In the genomic region with DNA sequence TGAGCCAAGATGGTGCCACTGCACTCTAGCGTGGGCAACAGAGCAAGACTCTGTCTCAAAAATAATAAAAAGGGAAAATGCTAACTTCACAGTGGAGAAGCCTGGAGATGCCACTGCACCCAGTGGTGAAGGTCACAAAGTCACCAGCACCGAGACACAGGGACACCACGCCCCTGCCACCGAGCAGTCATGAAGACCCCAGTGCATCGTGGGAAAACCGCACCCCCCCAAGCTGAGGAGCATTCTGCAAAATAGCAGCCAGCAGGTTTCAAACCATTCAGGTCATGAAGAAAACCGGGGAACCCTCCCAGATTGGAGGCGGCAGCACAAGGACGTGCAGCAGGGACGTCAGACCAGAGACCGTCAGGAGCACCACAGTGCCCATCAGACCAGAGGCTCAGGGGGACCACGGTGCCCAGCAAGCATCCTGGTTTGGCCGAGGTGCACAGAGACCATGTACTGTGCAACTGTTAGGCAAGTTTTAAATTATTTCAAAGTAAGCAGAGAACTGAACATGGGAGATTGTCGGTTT, we compare ENCODE assay signal across 21 cellular contexts. TPM values are rescaled to one million over a fixed set of nuclear protein-coding genes. Genes with fewer than 3 reads are reported as not detected.
DNase-seq lines count a peak whose midpoint lies in the region; ATAC-seq, FAIRE-seq and TF ChIP-seq lines count a peak whose summit lies in the region.
"Had no signal": no experiment of that assay in that cellular context is flagged by ENCODE, and none has a peak within 500 bp of the region (broad histone marks: within the 10 kb centered on the region; RNA-seq: fewer than 3 reads in every experiment).

No MANE protein-coding gene starts in this region.

- in situ Hi-C loops in K562 (cut with MboI): no loop called here

- 57% methylated on average over 14 of the region's 14 CpGs for WGBS in K562 (ENCODE audit: insufficient coverage, low coverage, missing lambda C conversion rate)

- TF ChIP-seq POLR2A in K562 (conservative IDR thresholded peaks at IDR 0.05): 0 out of 2 replicates have a peak, but pooled peaks have one; percentile 35

- CTCF ChIA-PET in K562 (lab: Yijun Ruan, JAX; ENCODE audit: low intra/inter-chr PET ratio): no interaction called here

- H2AFZ ChIP-seq in DND-41 (ENCODE audit: low read depth, low read length) (no peak overlapping the region), K562 (ENCODE audit: low read depth, low read length) (no peak overlapping the region), osteoblast (ENCODE audit: low read length) (no peak overlapping the region)

- TF ChIP-seq RAD21 in K562 (CRISPR knock-in tag; conservative IDR thresholded peaks at IDR 0.05 in 1 of 2, IDR thresholded peaks at IDR 0.05 in 1 of 2): no peak

- H3K9ac ChIP-seq in DND-41 (ENCODE audit: low read depth, low read length) (no peak overlapping the region), K562 (ENCODE audit: insufficient read depth in 1 of 2, low read depth in 2 of 2, low read length in 2 of 2) (peak overlapping the region in 1 of 2 experiments; percentile 55; a peak in 1 of 4 replicates)

- H3K79me2 ChIP-seq in DND-41 (ENCODE audit: insufficient read depth, low read length): no peaks in the 10 kb centered on the region
- H3K79me2 ChIP-seq in K562 (ENCODE audit: control insufficient read depth, insufficient read depth, low read length): no peaks in the 10 kb centered on the region; the same call in 2 of the 3 replicates
- peaks cover 10% of the 10 kb centered on the region for H3K79me2 ChIP-seq in osteoblast (ENCODE audit: insufficient read depth, low read length)

- peak; percentile 31 for DNase-seq in DND-41
- peak; percentile 36 for DNase-seq in NAMALWA (ENCODE audit: low spot score)
- peak in 1 of 4 experiments; percentile 41 for DNase-seq in K562 (ENCODE audit: extremely low read depth in 1 of 4, low spot score in 3 of 4)
- DNase-seq in osteoblast (ENCODE audit: insufficient read length, low spot score, missing footprints): peak; percentile 75
- no peak for DNase-seq in NCI-H526 treated with DMSO at 0.1 percent for 48 hours (lab: John Stamatoyannopoulos, UW)
- DNase-seq: ACHN; CD8-positive, alpha-beta T cell; KBM-7; NCI-H1092 treated with DMSO at 0.1 percent for 48 hours; NCI-H146; NCI-H2029 treated with DMSO at 0.1 percent for 48 hours; NCI-H510A treated with DMSO at 0.1 percent for 48 hours; NCI-H82; SW 1271 had no signal

- H3K27ac ChIP-seq in DND-41 (ENCODE audit: low read length): no peak overlapping the region
- no peak overlapping the region for H3K27ac ChIP-seq in K562 (ENCODE audit: extremely low read depth, low read depth, low read length)
- no peak overlapping the region for H3K27ac ChIP-seq in osteoblast (ENCODE audit: low read depth, low read length)
- H3K27ac ChIP-seq: BLaER1 treated with 17β-estradiol and CSF1 and Interleukin-3, amounts not matched to agents 10 nM and 100 nM; Peyer's patch had no signal

- H3K4me1 ChIP-seq in DND-41 (ENCODE audit: insufficient read depth, low read length) (peaks cover 17% of the 10 kb centered on the region), K562 (replicated peaks in 1 of 2; ENCODE audit: control insufficient read depth in 2 of 2, insufficient read depth in 2 of 2, low read length in 2 of 2) (peaks cover 0 to 41% of the 10 kb centered on the region in 2 experiments; a peak in 3 of 5 replicates), osteoblast (ENCODE audit: insufficient read depth, low read length) (peaks cover 7% of the 10 kb centered on the region)

- H3K9me1 ChIP-seq in K562 (ENCODE audit: control insufficient read depth, insufficient read depth, low read length): no peaks in the 10 kb centered on the region

- ATAC-seq in DND-41 (ENCODE audit: insufficient read depth, low read depth) (no peak), K562 (peak; percentile 48; the same call in 2 of the 3 replicates), GM21528 (IDR thresholded peaks at IDR 0.05; ENCODE audit: low FRiP score, unreplicated experiment) (no peak), GM21526 (IDR thresholded peaks at IDR 0.05; ENCODE audit: low FRiP score, unreplicated experiment) (no peak)
- ATAC-seq: CD8-positive, alpha-beta T cell had no signal

- H4K20me1 ChIP-seq in DND-41 (ENCODE audit: insufficient read depth, low read length) (peaks cover 11% of the 10 kb centered on the region; the same call in 1 of the 2 replicates), K562 (replicated peaks; ENCODE audit: control insufficient read depth, insufficient read depth, low read length) (no peaks in the 10 kb centered on the region), osteoblast (ENCODE audit: insufficient read depth, low read length) (peaks cover 7% of the 10 kb centered on the region)

- H3K27me3 ChIP-seq in DND-41 (ENCODE audit: insufficient read depth, low read length, poor library complexity) (no peaks in the 10 kb centered on the region), K562 (ENCODE audit: control insufficient read depth in 2 of 2, insufficient read depth in 2 of 2, low read length in 2 of 2) (no peaks in the 10 kb centered on the region), osteoblast (ENCODE audit: insufficient read depth, low read length) (no peaks in the 10 kb centered on the region)
- H3K27me3 ChIP-seq: BLaER1 treated with 17β-estradiol and CSF1 and Interleukin-3, amounts not matched to agents 10 nM and 100 nM; Peyer's patch had no signal

- peak; percentile 67 for FAIRE-seq in K562 (lab: Jason Lieb, UNC)
- FAIRE-seq: H54 had no signal

- no peak for TF ChIP-seq CTCF in DND-41 (IDR thresholded peaks at IDR 0.05; ENCODE audit: borderline replicate concordance, extremely low read depth, low read length, poor library complexity, severe bottlenecking)
- no peak for TF ChIP-seq CTCF in K562 (IDR thresholded peaks at IDR 0.05 in 2 of 3, conservative IDR thresholded peaks at IDR 0.05 in 1 of 3; ENCODE audit: insufficient read depth in 2 of 3, low read depth in 1 of 3, low read length in 3 of 3)
- no peak for TF ChIP-seq CTCF in osteoblast (IDR thresholded peaks at IDR 0.05; ENCODE audit: extremely low read depth, low read depth, low read length)

- TF ChIP-seq EP300 in K562 (IDR thresholded peaks at IDR 0.05; ENCODE audit: low read length): no peak

- intact Hi-C loops in K562 (cut with micrococcal nuclease): loop anchor here (10.0 kb wide), 1 partner anchor 69 kb away; a partner anchor contains a TSS

- POLR2A ChIA-PET in K562 (lab: Yijun Ruan, JAX): interaction anchor here (0.7 to 1.4 kb wide), 3 partner anchors 10 to 14 kb away, joined by 4 to 5 read pairs (median 5); no protein-coding TSS in a partner anchor

- H3K4me3 ChIP-seq in DND-41 (ENCODE audit: low read depth in 1 of 2, low read length in 2 of 2) (no peak overlapping the region), K562 (no peak overlapping the region), osteoblast (ENCODE audit: insufficient read depth, low read length) (no peak overlapping the region)
- H3K4me3 ChIP-seq: BLaER1 treated with 17β-estradiol and CSF1 and Interleukin-3, amounts not matched to agents 10 nM and 100 nM; Peyer's patch had no signal

- BruUV-seq in K562 (replicated peaks; lab: Mats Ljungman, UMichigan): no TSS peak

- H3K4me2 ChIP-seq in DND-41 (ENCODE audit: insufficient read depth, low read length) (no peak overlapping the region), K562 (ENCODE audit: insufficient read depth, low read length) (no peak overlapping the region), osteoblast (ENCODE audit: insufficient read depth, low read length) (no peak overlapping the region)
- H3K4me2 ChIP-seq: BLaER1 treated with 17β-estradiol and CSF1 and Interleukin-3, amounts not matched to agents 10 nM and 100 nM had no signal

- H3K36me3 ChIP-seq in DND-41 (ENCODE audit: insufficient read depth, low read length) (peaks cover 34% of the 10 kb centered on the region), K562 (ENCODE audit: control insufficient read depth, insufficient read depth, low read length) (peaks cover 31% of the 10 kb centered on the region; the same call in 2 of the 3 replicates), osteoblast (ENCODE audit: insufficient read depth, low read length) (peaks cover 22% of the 10 kb centered on the region)

- no peaks in the 10 kb centered on the region for H3K9me3 ChIP-seq in DND-41 (ENCODE audit: insufficient read depth, low read length, severe bottlenecking)
- H3K9me3 ChIP-seq in K562 (replicated peaks; ENCODE audit: control insufficient read depth, insufficient read depth, low read depth, low read length): no peaks in the 10 kb centered on the region
- H3K9me3 ChIP-seq in osteoblast (ENCODE audit: low read depth, low read length): no peaks in the 10 kb centered on the region
- H3K9me3 ChIP-seq: BLaER1 treated with 17β-estradiol and CSF1 and Interleukin-3, amounts not matched to agents 10 nM and 100 nM; Peyer's patch had no signal

RNA-seq across cellular contexts. Expression of a gene that starts 13.7 kb away (rescaled TPM):
- 34.5 and 132 TPM in 2 replicates for total RNA-seq in K562 (2011; cell fraction: chromatin; rRNA removed; ENCODE audit: low replicate concordance)
- total RNA-seq in K562 (2011; cell fraction: nucleolus; rRNA removed): 88.4 and 95.0 TPM in 2 replicates
- 50.6 and 56.7 TPM in 2 replicates for total RNA-seq in K562 (2011; cell fraction: nucleoplasm; rRNA removed)
- total RNA-seq in K562 (2014; rRNA removed) (64.5 and 76.7 TPM in 2 replicates), K562 (2014; rRNA removed; fragmentation: Illumina TruSeq; extraction: Trizol) (17.2 and 22.0 TPM in 2 replicates), K562 (2015; rRNA removed; fragmentation: Illumina TruSeq; extraction: Trizol) (45.4 and 48.3 TPM in 2 replicates), K562 (2021) (79.6 and 79.9 TPM in 2 replicates), osteoblast (101 and 110 TPM in 2 replicates)
- polyA plus RNA-seq in K562 (2011; rRNA removed) (45.2 and 53.9 TPM in 2 replicates), K562 (2014; fragmentation: Illumina TruSeq; extraction: Trizol) (40.9 and 55.6 TPM in 2 replicates), K562 (2014; fragmentation: Nextera tagmentation; extraction: Ambion mirVana) (1 to 10 TPM in 1 of 2 experiments, under 1 TPM in 1; 0.83 to 3.3 TPM), K562 (2014; rRNA removed) (74.2 and 83.1 TPM in 2 replicates)
- 58.4 and 113 TPM in 2 replicates for polyA plus RNA-seq in K562 (2011; cell fraction: cytosol; rRNA removed)
- polyA plus RNA-seq in K562 (2011; cell fraction: nucleus; rRNA removed): 80.8 and 127 TPM in 2 replicates
- 49.1 and 58.8 TPM in 2 replicates for polyA plus RNA-seq in K562 (2012)
- 20.8 and 35.5 TPM in 2 replicates for polyA minus RNA-seq in K562 (2011; rRNA and poly(A)+ RNA removed)
- polyA minus RNA-seq in K562 (2011; cell fraction: cytosol; rRNA and poly(A)+ RNA removed): 45.2 and 46.4 TPM in 2 replicates
- 19.0 and 21.8 TPM in 2 replicates for polyA minus RNA-seq in K562 (2011; cell fraction: nucleus; rRNA and poly(A)+ RNA removed)

RNA-seq across cellular contexts. Expression of a gene that starts 13.8 kb away (rescaled TPM):
- total RNA-seq in K562 (2011; cell fraction: chromatin; rRNA removed; ENCODE audit: low replicate concordance): 39.5 and 51.6 TPM in 2 replicates
- 25.5 and 30.5 TPM in 2 replicates for total RNA-seq in K562 (2011; cell fraction: nucleolus; rRNA removed)
- 30.6 and 33.0 TPM in 2 replicates for total RNA-seq in K562 (2011; cell fraction: nucleoplasm; rRNA removed)
- total RNA-seq in K562 (2014; rRNA removed) (9.7 and 14.0 TPM in 2 replicates), K562 (2014; rRNA removed; fragmentation: Illumina TruSeq; extraction: Trizol) (10.5 and 11.8 TPM in 2 replicates), K562 (2015; rRNA removed; fragmentation: Illumina TruSeq; extraction: Trizol) (11.2 and 14.9 TPM in 2 replicates), K562 (2021) (18.2 and 19.7 TPM in 2 replicates), osteoblast (3.2 and 3.3 TPM in 2 replicates)
- polyA plus RNA-seq in K562 (2011; rRNA removed) (9.8 and 11.8 TPM in 2 replicates), K562 (2014; fragmentation: Illumina TruSeq; extraction: Trizol) (15.6 and 20.0 TPM in 2 replicates), K562 (2014; fragmentation: Nextera tagmentation; extraction: Ambion mirVana) (1 to 10 TPM; 4.0 to 5.4 TPM), K562 (2014; rRNA removed) (16.4 and 18.1 TPM in 2 replicates)
- 10.3 and 12.0 TPM in 2 replicates for polyA plus RNA-seq in K562 (2011; cell fraction: cytosol; rRNA removed)
- 26.2 and 27.8 TPM in 2 replicates for polyA plus RNA-seq in K562 (2011; cell fraction: nucleus; rRNA removed)
- polyA plus RNA-seq in K562 (2012): 13.1 and 14.5 TPM in 2 replicates
- polyA minus RNA-seq in K562 (2011; rRNA and poly(A)+ RNA removed): 7.6 and 7.7 TPM in 2 replicates
- 4.0 and 5.6 TPM in 2 replicates for polyA minus RNA-seq in K562 (2011; cell fraction: cytosol; rRNA and poly(A)+ RNA removed)
- 6.1 and 8.0 TPM in 2 replicates for polyA minus RNA-seq in K562 (2011; cell fraction: nucleus; rRNA and poly(A)+ RNA removed)

RNA-seq across cellular contexts. Expression of a gene that starts 30.4 kb away (rescaled TPM):
- 0.23 TPM in 1 of 2 replicates, not detected in the other for total RNA-seq in K562 (2011; cell fraction: chromatin; rRNA removed; ENCODE audit: low replicate concordance)
- total RNA-seq in K562 (2011; cell fraction: nucleolus; rRNA removed): 0.67 and 1.3 TPM in 2 replicates
- total RNA-seq in K562 (2011; cell fraction: nucleoplasm; rRNA removed): 0.46 TPM in 1 of 2 replicates, not detected in the other
- total RNA-seq in K562 (2014; rRNA removed): 0.14 TPM in 1 of 2 replicates, not detected in the other
- total RNA-seq in K562 (2014; rRNA removed; fragmentation: Illumina TruSeq; extraction: Trizol): not detected in 2 replicates
- not detected in 2 replicates for total RNA-seq in K562 (2015; rRNA removed; fragmentation: Illumina TruSeq; extraction: Trizol)
- 0.20 and 0.22 TPM in 2 replicates for total RNA-seq in K562 (2021)
- 0.31 and 0.34 TPM in 2 replicates for polyA plus RNA-seq in K562 (2011; rRNA removed)
- 0.22 and 1.2 TPM in 2 replicates for polyA plus RNA-seq in K562 (2011; cell fraction: cytosol; rRNA removed)
- polyA plus RNA-seq in K562 (2011; cell fraction: nucleus; rRNA removed): 1.1 TPM in 2 replicates
- 0.17 and 0.21 TPM in 2 replicates for polyA plus RNA-seq in K562 (2012)
- polyA plus RNA-seq in K562 (2014; fragmentation: Illumina TruSeq; extraction: Trizol): 0.08 TPM in 1 of 2 replicates, not detected in the other
- polyA plus RNA-seq in K562 (2014; fragmentation: Nextera tagmentation; extraction: Ambion mirVana): not detected
- polyA plus RNA-seq in K562 (2014; rRNA removed): 0.18 TPM in 1 of 2 replicates, not detected in the other
- polyA minus RNA-seq in K562 (2011; rRNA and poly(A)+ RNA removed): not detected in 2 replicates
- not detected in 2 replicates for polyA minus RNA-seq in K562 (2011; cell fraction: cytosol; rRNA and poly(A)+ RNA removed)
- not detected in 2 replicates for polyA minus RNA-seq in K562 (2011; cell fraction: nucleus; rRNA and poly(A)+ RNA removed)
- 0.29 and 0.36 TPM in 2 replicates for total RNA-seq in osteoblast
- total RNA-seq: CD8-positive, alpha-beta T cell; G401; OCI-LY7 had no signal

RNA-seq across cellular contexts. Expression of a gene that starts 42.7 kb away (rescaled TPM):
- 275 and 586 TPM in 2 replicates for total RNA-seq in K562 (2011; cell fraction: chromatin; rRNA removed; ENCODE audit: low replicate concordance)
- 284 and 289 TPM in 2 replicates for total RNA-seq in K562 (2011; cell fraction: nucleolus; rRNA removed)
- total RNA-seq in K562 (2011; cell fraction: nucleoplasm; rRNA removed): 252 and 255 TPM in 2 replicates
- 40.1 and 55.8 TPM in 2 replicates for total RNA-seq in K562 (2014; rRNA removed)
- total RNA-seq in K562 (2014; rRNA removed; fragmentation: Illumina TruSeq; extraction: Trizol): 25.5 and 34.8 TPM in 2 replicates
- 35.8 and 40.3 TPM in 2 replicates for total RNA-seq in K562 (2015; rRNA removed; fragmentation: Illumina TruSeq; extraction: Trizol)
- total RNA-seq in K562 (2021): 65.1 and 75.4 TPM in 2 replicates
- 55.9 and 77.3 TPM in 2 replicates for polyA plus RNA-seq in K562 (2011; rRNA removed)
- polyA plus RNA-seq in K562 (2011; cell fraction: cytosol; rRNA removed): 39.7 and 56.1 TPM in 2 replicates
- 756 and 811 TPM in 2 replicates for polyA plus RNA-seq in K562 (2011; cell fraction: nucleus; rRNA removed)
- 45.3 and 62.2 TPM in 2 replicates for polyA plus RNA-seq in K562 (2012)
- polyA plus RNA-seq in K562 (2014; fragmentation: Illumina TruSeq; extraction: Trizol): 38.0 and 46.5 TPM in 2 replicates
- 1 to 10 TPM; 2.0 to 3.3 TPM for polyA plus RNA-seq in K562 (2014; fragmentation: Nextera tagmentation; extraction: Ambion mirVana)
- 75.0 and 85.1 TPM in 2 replicates for polyA plus RNA-seq in K562 (2014; rRNA removed)
- polyA minus RNA-seq in K562 (2011; rRNA and poly(A)+ RNA removed): 21.7 and 25.8 TPM in 2 replicates
- 16.0 and 16.3 TPM in 2 replicates for polyA minus RNA-seq in K562 (2011; cell fraction: cytosol; rRNA and poly(A)+ RNA removed)
- 56.4 and 75.0 TPM in 2 replicates for polyA minus RNA-seq in K562 (2011; cell fraction: nucleus; rRNA and poly(A)+ RNA removed)
- total RNA-seq in osteoblast: 24.8 and 37.6 TPM in 2 replicates

RNA-seq across cellular contexts. Expression of a gene that starts 57.7 kb away (rescaled TPM):
- 4.8 and 30.8 TPM in 2 replicates for total RNA-seq in K562 (2011; cell fraction: chromatin; rRNA removed; ENCODE audit: low replicate concordance)
- 32.7 and 32.9 TPM in 2 replicates for total RNA-seq in K562 (2011; cell fraction: nucleolus; rRNA removed)
- total RNA-seq in K562 (2011; cell fraction: nucleoplasm; rRNA removed): 10.5 and 10.9 TPM in 2 replicates
- total RNA-seq in K562 (2014; rRNA removed): 17.0 and 19.7 TPM in 2 replicates
- total RNA-seq in K562 (2014; rRNA removed; fragmentation: Illumina TruSeq; extraction: Trizol): 0.26 and 0.47 TPM in 2 replicates
- total RNA-seq in K562 (2015; rRNA removed; fragmentation: Illumina TruSeq; extraction: Trizol): 4.3 and 5.1 TPM in 2 replicates
- 19.2 and 19.4 TPM in 2 replicates for total RNA-seq in K562 (2021)
- polyA plus RNA-seq in K562 (2011; rRNA removed): 4.0 and 4.5 TPM in 2 replicates
- 5.7 and 25.8 TPM in 2 replicates for polyA plus RNA-seq in K562 (2011; cell fraction: cytosol; rRNA removed)
- polyA plus RNA-seq in K562 (2011; cell fraction: nucleus; rRNA removed): 10.9 and 25.7 TPM in 2 replicates
- 11.3 and 11.6 TPM in 2 replicates for polyA plus RNA-seq in K562 (2012)
- 1.1 and 3.7 TPM in 2 replicates for polyA plus RNA-seq in K562 (2014; fragmentation: Illumina TruSeq; extraction: Trizol)
- under 1 TPM in 1 of 2 experiments, not detected in 1; 0.13 TPM for polyA plus RNA-seq in K562 (2014; fragmentation: Nextera tagmentation; extraction: Ambion mirVana)
- polyA plus RNA-seq in K562 (2014; rRNA removed): 11.5 and 15.2 TPM in 2 replicates
- 0.33 and 1.8 TPM in 2 replicates for polyA minus RNA-seq in K562 (2011; rRNA and poly(A)+ RNA removed)
- 7.8 and 11.9 TPM in 2 replicates for polyA minus RNA-seq in K562 (2011; cell fraction: cytosol; rRNA and poly(A)+ RNA removed)
- polyA minus RNA-seq in K562 (2011; cell fraction: nucleus; rRNA and poly(A)+ RNA removed): 5.7 and 11.7 TPM in 2 replicates
- 12.1 and 14.8 TPM in 2 replicates for total RNA-seq in osteoblast
